Comparison of ENCODE assay signal across 9 cellular contexts in genomic region chr1:62384276-62385005, GRCh38. TPM values are rescaled to one million over a fixed set of nuclear protein-coding genes. Genes with fewer than 3 reads are reported as not detected.
DNase-seq lines count a peak whose midpoint lies in the region; ATAC-seq and TF ChIP-seq lines count a peak whose summit lies in the region.
"Had no signal": no experiment of that assay in that cellular context is flagged by ENCODE, and none has a peak within 500 bp of the region (broad histone marks: within the 10 kb centered on the region; RNA-seq: fewer than 3 reads in every experiment).

No MANE protein-coding gene starts in this region.

- H3K4me3 ChIP-seq in CD8-positive, alpha-beta memory T cell (ENCODE audit: low read length), result no peak overlapping the region
- no peak overlapping the region for H3K4me3 ChIP-seq in MM.1S (ENCODE audit: low read length)
- H3K4me3 ChIP-seq: lung had no signal

- CTCF ChIA-PET in CD8-positive, alpha-beta memory T cell (lab: Charles Lee), result no interaction called here

- H3K27ac Mint-ChIP-seq in CD8-positive, alpha-beta memory T cell, result no peak overlapping the region

- H3K27ac ChIP-seq in CD8-positive, alpha-beta memory T cell (ENCODE audit: low read depth, low read length), result no peak overlapping the region
- H3K27ac ChIP-seq in MM.1S (ENCODE audit: low read length), result no peak overlapping the region

- no peaks in the 10 kb centered on the region for H4K20me1 ChIP-seq in MM.1S (ENCODE audit: insufficient read depth, low read length)

- H3K36me3 Mint-ChIP-seq in CD8-positive, alpha-beta memory T cell, result no peaks in the 10 kb centered on the region

- H3K4me1 Mint-ChIP-seq in CD8-positive, alpha-beta memory T cell, result no peaks in the 10 kb centered on the region

- no peak overlapping the region for H3K4me2 ChIP-seq in MM.1S (ENCODE audit: low read depth, low read length)

- POLR2A ChIA-PET in CD8-positive, alpha-beta memory T cell (lab: Charles Lee), result no interaction called here

- no peak overlapping the region for H3K9ac ChIP-seq in MM.1S (ENCODE audit: low read length)

- H3F3A ChIP-seq in MM.1S (ENCODE audit: insufficient read depth, low read length), result no peaks in the 10 kb centered on the region

- H3K9me3 Mint-ChIP-seq in CD8-positive, alpha-beta memory T cell, result peaks cover 0 to 1% (median 0%) of the 10 kb centered on the region in 5 donors

- H2AFZ ChIP-seq in MM.1S (ENCODE audit: low read length), result no peak overlapping the region

- no peaks in the 10 kb centered on the region for H3K27me3 ChIP-seq in CD8-positive, alpha-beta memory T cell (ENCODE audit: insufficient read depth, low read length, poor library complexity, severe bottlenecking)
- H3K27me3 ChIP-seq in MM.1S (replicated peaks; ENCODE audit: insufficient read depth, low read length), result no peaks in the 10 kb centered on the region

- no peaks in the 10 kb centered on the region for H3K9me3 ChIP-seq in CD8-positive, alpha-beta memory T cell (ENCODE audit: low read length)
- H3K9me3 ChIP-seq in MM.1S (replicated peaks; ENCODE audit: insufficient read depth, low read length), result no peaks in the 10 kb centered on the region

- H3K9me2 ChIP-seq in MM.1S (replicated peaks; ENCODE audit: insufficient read depth, low read length), result no peaks in the 10 kb centered on the region

- no peaks in the 10 kb centered on the region for H3K36me3 ChIP-seq in CD8-positive, alpha-beta memory T cell (ENCODE audit: insufficient read depth, low read length)
- H3K36me3 ChIP-seq in MM.1S (replicated peaks; ENCODE audit: insufficient read depth, low read length), result no peaks in the 10 kb centered on the region

- peak; percentile 98 for DNase-seq in DMS79 treated with DMSO at 0.1 percent for 48 hours (lab: John Stamatoyannopoulos, UW)
- DNase-seq in NCI-H2196 (lab: John Stamatoyannopoulos, UW; ENCODE audit: unreplicated experiment), result peak; percentile 88
- peak; percentile 29 for DNase-seq in dermis blood vessel endothelial cell
- DNase-seq in non-pigmented ciliary epithelial cell (ENCODE audit: low read depth), result peak; percentile 37
- DNase-seq in CD8-positive, alpha-beta memory T cell, result no peak
- no peak for DNase-seq in activated CD8-positive, alpha-beta memory T cell treated with anti-CD3 and anti-CD28 coated beads, Interleukin-2, amount 50 U/mL, for 48 hours
- DNase-seq in MM.1S, result no peak

- TF ChIP-seq CTCF in MM.1S (IDR thresholded peaks at IDR 0.05; ENCODE audit: low read length), result no peak

- H3K27me3 Mint-ChIP-seq in CD8-positive, alpha-beta memory T cell, result peaks cover 0 to 13% of the 10 kb centered on the region in 2 donors

- ATAC-seq in HG03175 (IDR thresholded peaks at IDR 0.05; ENCODE audit: unreplicated experiment), result no peak

- no peak overlapping the region for H3K4me3 Mint-ChIP-seq in CD8-positive, alpha-beta memory T cell

- H3K4me1 ChIP-seq in CD8-positive, alpha-beta memory T cell (ENCODE audit: insufficient read depth, low read length), result no peaks in the 10 kb centered on the region
- no peaks in the 10 kb centered on the region for H3K4me1 ChIP-seq in MM.1S (ENCODE audit: low read length)

- no peaks in the 10 kb centered on the region for H3K79me2 ChIP-seq in MM.1S (ENCODE audit: low read length)

RNA-seq across cellular contexts. Expression of gene USP1, which starts 52.4 kb away (rescaled TPM):
- total RNA-seq in dermis blood vessel endothelial cell, result 28.1 and 51.7 TPM in 2 replicates
- 100 to 1,000 TPM; 102 to 106 TPM for total RNA-seq in CD8-positive, alpha-beta memory T cell
- 28.2 TPM for polyA plus RNA-seq in CD8-positive, alpha-beta memory T cell

Comparison
In these comparisons a context has a peak if more than half of its experiments do, and no peak if none do; other contexts are left out.
1. DNase-seq: peak in DMS79 treated with DMSO at 0.1 percent for 48 hours (single experiment), NCI-H2196 (single experiment), dermis blood vessel endothelial cell (single experiment) and non-pigmented ciliary epithelial cell (single experiment); none in CD8-positive, alpha-beta memory T cell (0 of 5), activated CD8-positive, alpha-beta memory T cell treated with anti-CD3 and anti-CD28 coated beads, Interleukin-2, amount 50 U/mL, for 48 hours (single experiment) and MM.1S (single experiment).